Comparison of ENCODE assay signal across 20 cellular contexts in genomic region chr17:28315846-28316705, GRCh38. TPM values are rescaled to one million over a fixed set of nuclear protein-coding genes. Genes with fewer than 3 reads are reported as not detected.
DNase-seq lines count a peak whose midpoint lies in the region; ATAC-seq and TF ChIP-seq lines count a peak whose summit lies in the region.
"Had no signal": no experiment of that assay in that cellular context is flagged by ENCODE, and none has a peak within 500 bp of the region (broad histone marks: within the 10 kb centered on the region; RNA-seq: fewer than 3 reads in every experiment).

No MANE protein-coding gene starts in this region.

- H3K27ac Mint-ChIP-seq in activated naive CD4-positive, alpha-beta T cell treated with anti-CD3 and anti-CD28 coated beads for 36 hours = no peak overlapping the region
- H3K27ac Mint-ChIP-seq in activated naive CD4-positive, alpha-beta T cell treated with anti-CD3 and anti-CD28 coated beads, Interleukin-2, amount 10 ng/mL, durations not matched to agents 7 days and 5 days = no peak overlapping the region
- H3K27ac Mint-ChIP-seq in type B pancreatic cell (no peak overlapping the region), glutamatergic neuron (ENCODE audit: unreplicated experiment) (no peak overlapping the region)
- H3K27ac Mint-ChIP-seq: CD4-positive, alpha-beta memory T cell had no signal

- intact Hi-C loops in activated naive CD4-positive, alpha-beta T cell treated with anti-CD3 and anti-CD28 coated beads for 36 hours (cut with micrococcal nuclease) = loop anchor here (5.0 kb wide), 3 partner anchors 41 to 236 kb away; partner anchors contain the start of genes POLDIP2 and UNC119
- intact Hi-C loops in Right ventricle myocardium superior (cut with DNase I) = no loop called here

- no peak for ATAC-seq in Right ventricle myocardium superior (ENCODE audit: poor library complexity)
- ATAC-seq: SK-N-SH treated with all-trans-retinoic acid at 6 μM for 48 hours had no signal

- CTCF ChIA-PET in activated naive CD4-positive, alpha-beta T cell treated with anti-CD3 and anti-CD28 coated beads for 36 hours (lab: Charles Lee) = no interaction called here
- CTCF ChIA-PET in activated naive CD4-positive, alpha-beta T cell treated with anti-CD3 and anti-CD28 coated beads, Interleukin-2, amount 10 ng/mL, durations not matched to agents 7 days and 5 days (lab: Charles Lee) = interaction anchor here (1.2 to 1.6 kb wide), 2 partner anchors 20 to 100 kb away, joined by 3 to 4 read pairs; partner anchors contain the start of gene TNFAIP1

- peak overlapping the region; percentile 5 for H3K4me3 Mint-ChIP-seq in activated naive CD4-positive, alpha-beta T cell treated with anti-CD3 and anti-CD28 coated beads for 36 hours
- no peak overlapping the region for H3K4me3 Mint-ChIP-seq in activated naive CD4-positive, alpha-beta T cell treated with anti-CD3 and anti-CD28 coated beads, Interleukin-2, amount 10 ng/mL, durations not matched to agents 7 days and 5 days
- peak overlapping the region; percentile 22 for H3K4me3 Mint-ChIP-seq in type B pancreatic cell
- H3K4me3 Mint-ChIP-seq in glutamatergic neuron (ENCODE audit: unreplicated experiment) = no peak overlapping the region

- TF ChIP-seq CTCF in type B pancreatic cell (conservative IDR thresholded peaks at IDR 0.05) = no peak
- TF ChIP-seq CTCF in glutamatergic neuron (IDR thresholded peaks at IDR 0.05; ENCODE audit: partially characterized antibody, unreplicated experiment) = no peak

- no peaks in the 10 kb centered on the region for H3K9me3 Mint-ChIP-seq in activated naive CD4-positive, alpha-beta T cell treated with anti-CD3 and anti-CD28 coated beads for 36 hours
- no peaks in the 10 kb centered on the region for H3K9me3 Mint-ChIP-seq in activated naive CD4-positive, alpha-beta T cell treated with anti-CD3 and anti-CD28 coated beads, Interleukin-2, amount 10 ng/mL, durations not matched to agents 7 days and 5 days
- H3K9me3 Mint-ChIP-seq in type B pancreatic cell = no peaks in the 10 kb centered on the region
- H3K9me3 Mint-ChIP-seq in glutamatergic neuron (ENCODE audit: unreplicated experiment) = peaks cover 10% of the 10 kb centered on the region
- H3K9me3 Mint-ChIP-seq: CD4-positive, alpha-beta memory T cell; H9 had no signal

- DNase-seq in activated naive CD4-positive, alpha-beta T cell treated with anti-CD3 and anti-CD28 coated beads for 36 hours = no peak
- DNase-seq in activated naive CD4-positive, alpha-beta T cell treated with anti-CD3 and anti-CD28 coated beads, Interleukin-2, amount 10 ng/mL, durations not matched to agents 7 days and 5 days = no peak
- DNase-seq in left kidney (ENCODE audit: low read depth, low spot score) = peak; percentile 34
- no peak for DNase-seq in type B pancreatic cell (ENCODE audit: extremely low spot score, unreplicated experiment)
- DNase-seq in glutamatergic neuron = no peak
- DNase-seq in Right ventricle myocardium superior = no peak
- DNase-seq: Caco-2; CD4-positive, alpha-beta memory T cell; DMS 273 treated with DMSO at 0.1 percent for 48 hours; DMS79 treated with DMSO at 0.1 percent for 48 hours; H9; MV-4-11; NCI-H1105 treated with DMSO at 0.1 percent for 48 hours; NCI-H2029 treated with DMSO at 0.1 percent for 48 hours; NCI-H226; NCI-H510A treated with DMSO at 0.1 percent for 48 hours; NCI-H748 treated with DMSO at 0.1 percent for 48 hours; NK-92 treated with Interleukin-12 subunit alpha and Interleukin-12 subunit beta, amount 100 ng/mL, for 24 hours had no signal

- peaks cover 19% of the 10 kb centered on the region for H3K4me1 Mint-ChIP-seq in activated naive CD4-positive, alpha-beta T cell treated with anti-CD3 and anti-CD28 coated beads for 36 hours (ENCODE audit: low read depth)
- peaks cover 28% of the 10 kb centered on the region for H3K4me1 Mint-ChIP-seq in activated naive CD4-positive, alpha-beta T cell treated with anti-CD3 and anti-CD28 coated beads, Interleukin-2, amount 10 ng/mL, durations not matched to agents 7 days and 5 days
- H3K4me1 Mint-ChIP-seq in type B pancreatic cell (ENCODE audit: unreplicated experiment) (peaks cover 24% of the 10 kb centered on the region), glutamatergic neuron (ENCODE audit: low read depth, unreplicated experiment) (peaks cover 11% of the 10 kb centered on the region)

- H3K36me3 Mint-ChIP-seq in activated naive CD4-positive, alpha-beta T cell treated with anti-CD3 and anti-CD28 coated beads for 36 hours (ENCODE audit: low read depth) = peaks cover 10% of the 10 kb centered on the region
- peaks cover 4% of the 10 kb centered on the region for H3K36me3 Mint-ChIP-seq in activated naive CD4-positive, alpha-beta T cell treated with anti-CD3 and anti-CD28 coated beads, Interleukin-2, amount 10 ng/mL, durations not matched to agents 7 days and 5 days
- H3K36me3 Mint-ChIP-seq in type B pancreatic cell (no peaks in the 10 kb centered on the region), glutamatergic neuron (ENCODE audit: unreplicated experiment) (no peaks in the 10 kb centered on the region)
- H3K36me3 Mint-ChIP-seq: CD4-positive, alpha-beta memory T cell had no signal

- H3K27me3 Mint-ChIP-seq in activated naive CD4-positive, alpha-beta T cell treated with anti-CD3 and anti-CD28 coated beads for 36 hours (ENCODE audit: low read depth) = no peaks in the 10 kb centered on the region
- H3K27me3 Mint-ChIP-seq in activated naive CD4-positive, alpha-beta T cell treated with anti-CD3 and anti-CD28 coated beads, Interleukin-2, amount 10 ng/mL, durations not matched to agents 7 days and 5 days = peaks cover 36% of the 10 kb centered on the region
- no peaks in the 10 kb centered on the region for H3K27me3 Mint-ChIP-seq in type B pancreatic cell
- peaks cover 15% of the 10 kb centered on the region for H3K27me3 Mint-ChIP-seq in glutamatergic neuron (ENCODE audit: unreplicated experiment)
- H3K27me3 Mint-ChIP-seq: CD4-positive, alpha-beta memory T cell had no signal

RNA-seq across cellular contexts. Expression of gene TMEM97, which starts 2.9 kb away (rescaled TPM):
- total RNA-seq in activated naive CD4-positive, alpha-beta T cell treated with anti-CD3 and anti-CD28 coated beads for 36 hours = 10 to 100 TPM; 25.1 to 26.0 TPM
- total RNA-seq in type B pancreatic cell (ENCODE audit: low replicate concordance) (43.0 and 99.9 TPM in 2 replicates), glutamatergic neuron (ENCODE audit: unreplicated experiment) (170 TPM), Right ventricle myocardium superior (2.0 TPM)

RNA-seq across cellular contexts. Expression of gene IFT20, which starts 19.2 kb away (rescaled TPM):
- total RNA-seq in activated naive CD4-positive, alpha-beta T cell treated with anti-CD3 and anti-CD28 coated beads for 36 hours = 10 to 100 TPM; 17.9 to 18.1 TPM
- total RNA-seq in type B pancreatic cell (ENCODE audit: low replicate concordance) (43.6 and 55.2 TPM in 2 replicates), glutamatergic neuron (ENCODE audit: unreplicated experiment) (43.9 TPM), Right ventricle myocardium superior (11.2 TPM)

RNA-seq across cellular contexts. Expression of gene TNFAIP1, which starts 19.5 kb away (rescaled TPM):
- 10 to 100 TPM; 18.6 to 18.7 TPM for total RNA-seq in activated naive CD4-positive, alpha-beta T cell treated with anti-CD3 and anti-CD28 coated beads for 36 hours
- total RNA-seq in type B pancreatic cell (ENCODE audit: low replicate concordance) (37.8 and 55.6 TPM in 2 replicates), glutamatergic neuron (ENCODE audit: unreplicated experiment) (111 TPM), Right ventricle myocardium superior (33.8 TPM)

RNA-seq across cellular contexts. Expression of gene POLDIP2, which starts 41.3 kb away (rescaled TPM):
- 10 to 100 TPM; 74.6 to 76.5 TPM for total RNA-seq in activated naive CD4-positive, alpha-beta T cell treated with anti-CD3 and anti-CD28 coated beads for 36 hours
- total RNA-seq in type B pancreatic cell (ENCODE audit: low replicate concordance) (79.3 and 90.8 TPM in 2 replicates), glutamatergic neuron (ENCODE audit: unreplicated experiment) (73.5 TPM), Right ventricle myocardium superior (158 TPM)

RNA-seq across cellular contexts. Expression of gene SEBOX, which starts 48.9 kb away (rescaled TPM):
- total RNA-seq in activated naive CD4-positive, alpha-beta T cell treated with anti-CD3 and anti-CD28 coated beads for 36 hours = not detected
- total RNA-seq in type B pancreatic cell (ENCODE audit: low replicate concordance) (not detected in 2 replicates), glutamatergic neuron (ENCODE audit: unreplicated experiment) (not detected), Right ventricle myocardium superior (not detected)
- total RNA-seq: Caco-2; CD4-positive, alpha-beta memory T cell; H9; HT1080 had no signal

Comparison
In these comparisons a context has a peak if more than half of its experiments do, and no peak if none do; other contexts are left out.
1. H3K4me3 Mint-ChIP-seq: peak in activated naive CD4-positive, alpha-beta T cell treated with anti-CD3 and anti-CD28 coated beads for 36 hours (single experiment) and type B pancreatic cell (single experiment); none in activated naive CD4-positive, alpha-beta T cell treated with anti-CD3 and anti-CD28 coated beads, Interleukin-2, amount 10 ng/mL, durations not matched to agents 7 days and 5 days (single experiment) and glutamatergic neuron (single experiment).